Comparison of ENCODE assay signal across 12 cellular contexts in the genomic region with DNA sequence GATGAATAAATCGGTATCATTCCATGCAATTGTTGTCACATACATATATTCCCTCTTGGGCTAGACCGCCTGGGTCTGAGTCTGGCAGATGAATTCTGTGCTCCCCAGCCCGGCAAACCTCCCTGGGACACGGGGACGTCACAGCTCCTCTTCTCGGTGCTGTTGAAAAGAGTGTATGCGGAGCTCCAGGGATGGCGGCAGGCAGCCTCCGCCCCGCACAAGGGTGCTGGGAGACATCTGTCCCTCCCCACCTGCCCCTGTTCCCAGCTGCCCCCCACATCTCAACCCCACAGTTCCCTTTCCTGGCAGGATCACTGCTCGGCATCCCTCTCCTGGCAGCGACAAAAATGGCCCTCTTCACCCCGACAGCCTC.
"Had no signal": no experiment of that assay in that cellular context is flagged by ENCODE, and none has a peak within 500 bp of the region (broad histone marks: within the 10 kb centered on the region; RNA-seq: fewer than 3 reads in every experiment).

No MANE protein-coding gene starts in this region.

- H3K27ac ChIP-seq: ovary, tibial artery, vagina, WERI-Rb-1 had no signal

- H3K9me3 Mint-ChIP-seq: activated CD8-positive, alpha-beta T cell treated with anti-CD3 and anti-CD28 coated beads for 36 hours; central memory CD8-positive, alpha-beta T cell had no signal

- H3K4me3 Mint-ChIP-seq: activated CD4-positive, alpha-beta T cell treated with anti-CD3 and anti-CD28 coated beads for 36 hours; activated CD8-positive, alpha-beta T cell treated with anti-CD3 and anti-CD28 coated beads for 36 hours; central memory CD8-positive, alpha-beta T cell had no signal

- H3K27ac Mint-ChIP-seq: activated CD4-positive, alpha-beta T cell treated with anti-CD3 and anti-CD28 coated beads for 36 hours; activated CD8-positive, alpha-beta T cell treated with anti-CD3 and anti-CD28 coated beads for 36 hours had no signal

- H3K27me3 ChIP-seq: ovary, tibial artery, vagina had no signal

- H3K4me1 Mint-ChIP-seq: central memory CD8-positive, alpha-beta T cell had no signal

- H3K9me3 ChIP-seq: ovary, tibial artery, vagina had no signal

- H3K4me3 ChIP-seq: ovary, skin epidermis, tibial artery, vagina had no signal

- ATAC-seq: activated CD4-positive, alpha-beta T cell treated with anti-CD3 and anti-CD28 coated beads for 36 hours; activated CD8-positive, alpha-beta T cell treated with anti-CD3 and anti-CD28 coated beads for 36 hours had no signal

- H3K4me1 ChIP-seq: tibial artery, vagina had no signal

- H3K27me3 Mint-ChIP-seq: activated CD4-positive, alpha-beta T cell treated with anti-CD3 and anti-CD28 coated beads for 36 hours; activated CD8-positive, alpha-beta T cell treated with anti-CD3 and anti-CD28 coated beads for 36 hours; central memory CD8-positive, alpha-beta T cell had no signal

- H3K36me3 ChIP-seq: ovary, vagina, WERI-Rb-1 had no signal

- DNase-seq: activated CD4-positive, alpha-beta T cell treated with anti-CD3 and anti-CD28 coated beads for 36 hours; activated CD8-positive, alpha-beta memory T cell treated with anti-CD3 and anti-CD28 coated beads, Interleukin-2, amount 50 U/mL, for 4 hours; activated CD8-positive, alpha-beta T cell treated with anti-CD3 and anti-CD28 coated beads for 36 hours; activated naive CD4-positive, alpha-beta T cell; mesendoderm; ovary; stimulated activated CD4-positive, alpha-beta T cell treated with anti-CD3 and anti-CD28 coated beads, Interleukin-4, amount 100 ng/mL, for 4 hours; tibial artery; WERI-Rb-1 had no signal
